In genomic region chr10:89836840-89837172, GRCh38 we compare ENCODE assay signal across 8 cellular contexts.
DNase-seq lines count a peak whose midpoint lies in the region; ATAC-seq and TF ChIP-seq lines count a peak whose summit lies in the region.

No MANE protein-coding gene starts in this region.

- TF ChIP-seq EP300 in ovary (IDR thresholded peaks at IDR 0.05), result no peak

- no peaks in the 10 kb centered on the region for H3K9me3 ChIP-seq in MM.1S (replicated peaks; ENCODE audit: insufficient read depth, low read length)
- H3K9me3 ChIP-seq in esophagus (ENCODE audit: control insufficient read depth in 2 of 2, insufficient read depth in 1 of 2, low read depth in 1 of 2, low read length in 1 of 2), result no peaks in the 10 kb centered on the region
- no peaks in the 10 kb centered on the region for H3K9me3 ChIP-seq in ovary

- H3F3A ChIP-seq in MM.1S (ENCODE audit: insufficient read depth, low read length), result no peaks in the 10 kb centered on the region

- no peak for TF ChIP-seq POLR2A in ovary (IDR thresholded peaks at IDR 0.05)

- peak overlapping the region; percentile 89 for H3K4me2 ChIP-seq in MM.1S (ENCODE audit: low read depth, low read length)

- H4K20me1 ChIP-seq in MM.1S (ENCODE audit: insufficient read depth, low read length), result no peaks in the 10 kb centered on the region

- H3K27ac ChIP-seq in MM.1S (ENCODE audit: low read length), result no peak overlapping the region
- peak overlapping the region in 1 of 2 donors; percentile 52 for H3K27ac ChIP-seq in esophagus (ENCODE audit: low read depth in 2 of 2, low read length in 1 of 2)
- H3K27ac ChIP-seq in ovary, result no peak overlapping the region

- TF ChIP-seq CTCF in AG04449 (IDR thresholded peaks at IDR 0.05; ENCODE audit: insufficient read depth, low read length, missing control alignments) (no peak), MM.1S (IDR thresholded peaks at IDR 0.05; ENCODE audit: low read length) (no peak), ovary (IDR thresholded peaks at IDR 0.05) (no peak)

- WGBS in esophagus, 2 donors, result 31 to 32% methylated on average over 13 of the region's 13 CpGs
- WGBS in ovary, 3 donors, result 23 to 40% (median 38%) methylated on average over 13 of the region's 13 CpGs

- DNase-seq in AG04449 (ENCODE audit: low read depth, low spot score) (no peak), MM.1S (no peak), ovary (no peak), SKM-1 treated with dmso at 0.1 percent for 144 hours (lab: John Stamatoyannopoulos, UW; ENCODE audit: unreplicated experiment) (no peak), NCI-H2227 (lab: John Stamatoyannopoulos, UW; ENCODE audit: unreplicated experiment) (no peak)
- DNase-seq in effector CD4-positive, alpha-beta T cell, result no peak

- H3K4me3 ChIP-seq in AG04449 (ENCODE audit: low read depth, low read length) (peak overlapping the region; percentile 54), MM.1S (ENCODE audit: low read length) (peak overlapping the region; percentile 71), esophagus (ENCODE audit: low read depth in 1 of 2, low read length in 2 of 2) (peak overlapping the region; percentile 68 to 79), ovary (peak overlapping the region; percentile 37)

- CTCF ChIA-PET in AG04449 (lab: Yijun Ruan, JAX), result no interaction called here

- H3K9me2 ChIP-seq in MM.1S (replicated peaks; ENCODE audit: insufficient read depth, low read length), result no peaks in the 10 kb centered on the region

- no peak for ATAC-seq in GM18519 (IDR thresholded peaks at IDR 0.05; ENCODE audit: low FRiP score, unreplicated experiment)

- peak overlapping the region; percentile 92 for H2AFZ ChIP-seq in MM.1S (ENCODE audit: low read length)

- POLR2A ChIA-PET in AG04449 (lab: Yijun Ruan, JAX), result no interaction called here

- H3K4me1 ChIP-seq in MM.1S (ENCODE audit: low read length) (no peaks in the 10 kb centered on the region), esophagus (ENCODE audit: control insufficient read depth in 2 of 2, insufficient read depth in 2 of 2, low read length in 1 of 2) (peaks cover 0 to 7% of the 10 kb centered on the region in 2 donors), ovary (ENCODE audit: insufficient read depth) (peaks cover 3% of the 10 kb centered on the region)

- H3K9ac ChIP-seq in MM.1S (ENCODE audit: low read length), result peak overlapping the region; percentile 55; the same call in 1 of the 2 replicates

- H3K79me2 ChIP-seq in MM.1S (ENCODE audit: low read length), result no peaks in the 10 kb centered on the region

- H3K36me3 ChIP-seq in MM.1S (replicated peaks; ENCODE audit: insufficient read depth, low read length) (no peaks in the 10 kb centered on the region), esophagus (ENCODE audit: control insufficient read depth in 2 of 2, insufficient read depth in 2 of 2, low read length in 1 of 2) (no peaks in the 10 kb centered on the region), ovary (no peaks in the 10 kb centered on the region)

- intact Hi-C loops in ovary (cut with DNase I), result no loop called here

- H3K27me3 ChIP-seq in MM.1S (replicated peaks; ENCODE audit: insufficient read depth, low read length) (no peaks in the 10 kb centered on the region), esophagus (ENCODE audit: control insufficient read depth in 1 of 2, insufficient read depth in 2 of 2, low read length in 2 of 2) (no peaks in the 10 kb centered on the region), ovary (no peaks in the 10 kb centered on the region)
